ENCODE assay signal across 16 cellular contexts in the genomic region with DNA sequence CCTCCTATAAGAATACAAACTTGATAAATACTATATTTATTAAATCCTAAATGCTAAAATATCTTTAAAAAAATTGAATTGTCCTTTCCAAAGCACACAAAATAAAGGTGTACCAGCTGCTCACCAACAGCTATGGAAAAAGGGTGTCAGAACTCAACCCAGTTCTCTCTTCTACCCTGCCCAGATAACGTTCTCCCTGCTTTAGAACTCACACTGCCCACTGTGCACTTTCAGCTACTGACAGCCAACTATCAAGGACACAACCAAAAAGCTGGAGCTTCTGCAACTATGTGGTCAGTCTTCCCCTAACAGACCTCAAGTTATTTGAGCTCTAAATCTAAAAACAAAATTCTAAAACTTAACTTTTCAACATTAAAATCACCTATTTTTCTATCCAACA. TPM values are rescaled to one million over a fixed set of nuclear protein-coding genes. Genes with fewer than 3 reads are reported as not detected.
DNase-seq lines count a peak whose midpoint lies in the region; ATAC-seq, FAIRE-seq and TF ChIP-seq lines count a peak whose summit lies in the region.
"Had no signal": no experiment of that assay in that cellular context is flagged by ENCODE, and none has a peak within 500 bp of the region (broad histone marks: within the 10 kb centered on the region; RNA-seq: fewer than 3 reads in every experiment).

No MANE protein-coding gene starts in this region.

- in situ Hi-C loops in K562 (cut with MboI): no loop called here

- H4K20me1 ChIP-seq in K562 (replicated peaks; ENCODE audit: control insufficient read depth, insufficient read depth, low read length): peaks cover 12% of the 10 kb centered on the region

- H3K9ac ChIP-seq in K562 (ENCODE audit: insufficient read depth in 1 of 2, low read depth in 2 of 2, low read length in 2 of 2): no peak overlapping the region
- H3K9ac ChIP-seq: parathyroid adenoma had no signal

- TF ChIP-seq EP300 in K562 (IDR thresholded peaks at IDR 0.05; ENCODE audit: low read length) (no peak), ovary (IDR thresholded peaks at IDR 0.05) (no peak)

- no peak overlapping the region for H3K4me3 ChIP-seq in CD4-positive, alpha-beta memory T cell (ENCODE audit: low read length in 2 of 2)
- H3K4me3 ChIP-seq in K562 (no peak overlapping the region), ovary (no peak overlapping the region), vagina (no peak overlapping the region)
- H3K4me3 ChIP-seq: coronary artery had no signal

- DNase-seq in CD4-positive, alpha-beta memory T cell: no peak
- DNase-seq in HFFc6 (no peak), K562 (ENCODE audit: extremely low read depth in 1 of 4, low spot score in 3 of 4) (no peak), natural killer cell (no peak), RWPE1 (ENCODE audit: low spot score) (no peak), ovary (no peak), vagina (ENCODE audit: extremely low spot score in 2 of 2) (no peak)
- DNase-seq: activated naive CD4-positive, alpha-beta T cell; HCEC 1CT; NCI-H1092; NCI-H2107; NCI-H524; SHP77 treated with DMSO at 0.1 percent for 48 hours; substantia nigra had no signal

- FAIRE-seq in K562 (lab: Jason Lieb, UNC): peak; percentile 37

- H3K79me2 ChIP-seq in K562 (ENCODE audit: control insufficient read depth, insufficient read depth, low read length): peaks cover 93% of the 10 kb centered on the region

- no peaks in the 10 kb centered on the region for H3K27me3 ChIP-seq in CD4-positive, alpha-beta memory T cell (ENCODE audit: insufficient read depth, low read length)
- H3K27me3 ChIP-seq in K562 (ENCODE audit: control insufficient read depth in 2 of 2, insufficient read depth in 2 of 2, low read length in 2 of 2) (no peaks in the 10 kb centered on the region), ovary (no peaks in the 10 kb centered on the region), vagina (no peaks in the 10 kb centered on the region)

- H3K36me3 Mint-ChIP-seq in CD4-positive, alpha-beta memory T cell: peaks cover 0 to 26% of the 10 kb centered on the region in 2 donors
- peaks cover 10% of the 10 kb centered on the region for H3K36me3 Mint-ChIP-seq in HFFc6 (ENCODE audit: low read depth)
- H3K36me3 Mint-ChIP-seq in natural killer cell: no peaks in the 10 kb centered on the region

- no TSS peak for BruUV-seq in K562 (replicated peaks; lab: Mats Ljungman, UMichigan)

- CTCF ChIA-PET in CD4-positive, alpha-beta memory T cell (lab: Charles Lee; ENCODE audit: partially characterized antibody): interaction anchor here (1.1 to 1.8 kb wide), 4 partner anchors 9 to 166 kb away, joined by 3 to 9 read pairs (median 6); a partner anchor contains a TSS
- CTCF ChIA-PET in K562 (lab: Yijun Ruan, JAX; ENCODE audit: low intra/inter-chr PET ratio): no interaction called here
- CTCF ChIA-PET in RWPE1 (lab: Yijun Ruan, JAX): interaction anchor here (0.8 kb wide), 1 partner anchor 14 kb away, joined by 3 read pairs; a partner anchor contains a TSS

- H3K4me1 ChIP-seq in CD4-positive, alpha-beta memory T cell (ENCODE audit: insufficient read depth, low read length): peaks cover 62% of the 10 kb centered on the region
- no peaks in the 10 kb centered on the region; a peak in 2 of 5 replicates for H3K4me1 ChIP-seq in K562 (replicated peaks in 1 of 2; ENCODE audit: control insufficient read depth in 2 of 2, insufficient read depth in 2 of 2, low read length in 2 of 2)
- H3K4me1 ChIP-seq in ovary (ENCODE audit: insufficient read depth): peaks cover 3% of the 10 kb centered on the region
- peaks cover 47% of the 10 kb centered on the region for H3K4me1 ChIP-seq in vagina

- no peak for TF ChIP-seq CTCF in HFFc6 (IDR thresholded peaks at IDR 0.05)
- TF ChIP-seq CTCF in K562 (IDR thresholded peaks at IDR 0.05 in 2 of 3, conservative IDR thresholded peaks at IDR 0.05 in 1 of 3; ENCODE audit: insufficient read depth in 2 of 3, low read depth in 1 of 3, low read length in 3 of 3): no peak
- TF ChIP-seq CTCF in natural killer cell (IDR thresholded peaks at IDR 0.05): no peak
- no peak for TF ChIP-seq CTCF in RWPE1 (conservative IDR thresholded peaks at IDR 0.05; ENCODE audit: low read depth)
- TF ChIP-seq CTCF in ovary (IDR thresholded peaks at IDR 0.05): no peak
- no peak for TF ChIP-seq CTCF in vagina (IDR thresholded peaks at IDR 0.05)

- peak overlapping the region in 5 of 8 donors; percentile 15 to 80 (median 35) for H3K4me3 Mint-ChIP-seq in CD4-positive, alpha-beta memory T cell
- H3K4me3 Mint-ChIP-seq in HFFc6: no peak overlapping the region
- H3K4me3 Mint-ChIP-seq in natural killer cell: peak overlapping the region; percentile 1

- peaks cover 5% of the 10 kb centered on the region for H3K36me3 ChIP-seq in CD4-positive, alpha-beta memory T cell (ENCODE audit: insufficient read depth, low read length)
- H3K36me3 ChIP-seq in K562 (ENCODE audit: control insufficient read depth, insufficient read depth, low read length) (peaks cover 38% of the 10 kb centered on the region; the same call in 1 of the 3 replicates), ovary (no peaks in the 10 kb centered on the region), vagina (peaks cover 0 to 12% of the 10 kb centered on the region in 2 donors)

- no peak for TF ChIP-seq POLR2A in K562 (conservative IDR thresholded peaks at IDR 0.05)
- TF ChIP-seq POLR2A in ovary (IDR thresholded peaks at IDR 0.05): no peak
- no peak for TF ChIP-seq POLR2A in vagina (IDR thresholded peaks at IDR 0.05)

- H3K4me1 Mint-ChIP-seq in CD4-positive, alpha-beta memory T cell: peaks cover 40 to 69% (median 56%) of the 10 kb centered on the region in 4 donors
- peaks cover 56% of the 10 kb centered on the region for H3K4me1 Mint-ChIP-seq in HFFc6 (ENCODE audit: low read depth)
- peaks cover 60 to 62% of the 10 kb centered on the region in 2 donors for H3K4me1 Mint-ChIP-seq in natural killer cell

- peaks cover 0 to 2% (median 0%) of the 10 kb centered on the region in 8 donors for H3K9me3 Mint-ChIP-seq in CD4-positive, alpha-beta memory T cell
- H3K9me3 Mint-ChIP-seq in HFFc6: no peaks in the 10 kb centered on the region
- H3K9me3 Mint-ChIP-seq in natural killer cell: no peaks in the 10 kb centered on the region

- H3K9me1 ChIP-seq in K562 (ENCODE audit: control insufficient read depth, insufficient read depth, low read length): no peaks in the 10 kb centered on the region

- no peak overlapping the region for H3K4me2 ChIP-seq in K562 (ENCODE audit: insufficient read depth, low read length)

- TF ChIP-seq RAD21 in K562 (CRISPR knock-in tag; conservative IDR thresholded peaks at IDR 0.05 in 1 of 2, IDR thresholded peaks at IDR 0.05 in 1 of 2): no peak

- intact Hi-C loops in CD4-positive, alpha-beta memory T cell (cut with micrococcal nuclease): no loop called here
- intact Hi-C loops in K562 (cut with micrococcal nuclease) (no loop called here), natural killer cell (cut with micrococcal nuclease) (no loop called here), ovary (cut with DNase I) (no loop called here), vagina (cut with DNase I) (no loop called here)

- H3K27me3 Mint-ChIP-seq in CD4-positive, alpha-beta memory T cell: no peaks in the 10 kb centered on the region
- peaks cover 2% of the 10 kb centered on the region for H3K27me3 Mint-ChIP-seq in HFFc6 (ENCODE audit: insufficient read depth)
- H3K27me3 Mint-ChIP-seq in natural killer cell (ENCODE audit: low read depth in 2 of 2): no peaks in the 10 kb centered on the region

- no peak overlapping the region for H3K27ac ChIP-seq in CD4-positive, alpha-beta memory T cell (ENCODE audit: low read depth, low read length)
- H3K27ac ChIP-seq in K562 (ENCODE audit: extremely low read depth, low read depth, low read length) (no peak overlapping the region; the same call in 2 of the 3 replicates), RWPE1 (no peak overlapping the region), ovary (no peak overlapping the region), vagina (no peak overlapping the region)
- H3K27ac ChIP-seq: coronary artery, parathyroid adenoma had no signal

- POLR2A ChIA-PET in CD4-positive, alpha-beta memory T cell (lab: Charles Lee; ENCODE audit: partially characterized antibody): interaction anchor here (0.6 to 1.3 kb wide), 3 partner anchors 14 to 88 kb away, joined by 3 to 9 read pairs (median 4); a partner anchor contains a TSS
- POLR2A ChIA-PET in K562 (lab: Yijun Ruan, JAX) (interaction anchor here (0.9 to 2.4 kb wide), 6 partner anchors 10 to 60 kb away, joined by 3 to 25 read pairs (median 6); a partner anchor contains a TSS), RWPE1 (lab: Yijun Ruan, JAX; ENCODE audit: low non-redundant PET) (no interaction called here)

- WGBS in K562 (ENCODE audit: insufficient coverage, low coverage, missing lambda C conversion rate): 63% methylated on average over 1 of the region's 1 CpG
- 15 to 17% (median 15%) methylated on average over 1 of the region's 1 CpG for WGBS in ovary, 3 donors

- ATAC-seq in K562 (peak; percentile 41; the same call in 2 of the 3 replicates), natural killer cell (no peak)

- H3K9me3 ChIP-seq in CD4-positive, alpha-beta memory T cell (ENCODE audit: control insufficient read depth in 1 of 2, low read length in 2 of 2): no peaks in the 10 kb centered on the region
- H3K9me3 ChIP-seq in K562 (replicated peaks; ENCODE audit: control insufficient read depth, insufficient read depth, low read depth, low read length): no peaks in the 10 kb centered on the region
- H3K9me3 ChIP-seq in ovary: no peaks in the 10 kb centered on the region
- no peaks in the 10 kb centered on the region for H3K9me3 ChIP-seq in vagina

- H2AFZ ChIP-seq in K562 (ENCODE audit: low read depth, low read length): no peak overlapping the region
- H2AFZ ChIP-seq: parathyroid adenoma had no signal

- peak overlapping the region in 3 of 7 donors; percentile 4 to 67 (median 6) for H3K27ac Mint-ChIP-seq in CD4-positive, alpha-beta memory T cell
- H3K27ac Mint-ChIP-seq in HFFc6 (0 out of 2 replicates have a peak overlapping the region, but pooled peaks have one; percentile 11), natural killer cell (peak overlapping the region; percentile 81 to 90)

RNA-seq across cellular contexts. Expression of a gene that starts 13.7 kb away (rescaled TPM):
- 100 to 1,000 TPM; 101 to 103 TPM for total RNA-seq in CD4-positive, alpha-beta memory T cell
- polyA plus RNA-seq in CD4-positive, alpha-beta memory T cell: 10 to 100 TPM in 1 of 2 donors, 1 to 10 TPM in 1; 7.6 to 13.4 TPM
- total RNA-seq in HFFc6 (2021; fragmentation: NEBNext Ultra II Directional; extraction: Animal tissue kit (Norgen Biotek cat#: 25700)): 100 to 1,000 TPM in 5 of 6 experiments, 10 to 100 TPM in 1; 87.5 to 115 (median 106) TPM
- total RNA-seq in K562 (2011; cell fraction: chromatin; rRNA removed; ENCODE audit: low replicate concordance): 152 and 292 TPM in 2 replicates
- total RNA-seq in K562 (2011; cell fraction: nucleolus; rRNA removed): 75.7 and 87.1 TPM in 2 replicates
- 130 and 158 TPM in 2 replicates for total RNA-seq in K562 (2011; cell fraction: nucleoplasm; rRNA removed)
- total RNA-seq in K562 (2014; rRNA removed) (38.2 and 39.4 TPM in 2 replicates), K562 (2014; rRNA removed; fragmentation: Illumina TruSeq; extraction: Trizol) (42.0 and 48.3 TPM in 2 replicates), K562 (2015; rRNA removed; fragmentation: Illumina TruSeq; extraction: Trizol) (42.1 and 43.4 TPM in 2 replicates), K562 (2021) (50.3 and 59.2 TPM in 2 replicates), natural killer cell (100 to 1,000 TPM; 176 to 212 (median 188) TPM), ovary (10 to 100 TPM; 50.6 to 71.7 (median 57.2) TPM), vagina (116 TPM)
- polyA plus RNA-seq in K562 (2011; rRNA removed) (56.9 and 61.2 TPM in 2 replicates), K562 (2014; fragmentation: Illumina TruSeq; extraction: Trizol) (42.8 and 45.7 TPM in 2 replicates), K562 (2014; fragmentation: Nextera tagmentation; extraction: Ambion mirVana) (10 to 100 TPM in 1 of 2 experiments, 1 to 10 TPM in 1; 7.0 to 13.6 TPM), K562 (2014; rRNA removed) (25.4 and 26.8 TPM in 2 replicates), ovary (10 to 100 TPM; 14.2 to 43.8 TPM)
- polyA plus RNA-seq in K562 (2011; cell fraction: cytosol; rRNA removed): 36.4 and 49.0 TPM in 2 replicates
- polyA plus RNA-seq in K562 (2011; cell fraction: nucleus; rRNA removed): 90.8 and 97.3 TPM in 2 replicates
- polyA plus RNA-seq in K562 (2012): 25.9 and 32.6 TPM in 2 replicates
- polyA minus RNA-seq in K562 (2011; rRNA and poly(A)+ RNA removed): 113 and 122 TPM in 2 replicates
- 54.2 and 67.3 TPM in 2 replicates for polyA minus RNA-seq in K562 (2011; cell fraction: cytosol; rRNA and poly(A)+ RNA removed)
- 63.5 and 108 TPM in 2 replicates for polyA minus RNA-seq in K562 (2011; cell fraction: nucleus; rRNA and poly(A)+ RNA removed)

RNA-seq across cellular contexts. Expression of a gene that starts 50.8 kb away (rescaled TPM):
- 10 to 100 TPM; 29.6 to 31.6 TPM for total RNA-seq in CD4-positive, alpha-beta memory T cell
- 10 to 100 TPM; 10.0 to 10.5 TPM for polyA plus RNA-seq in CD4-positive, alpha-beta memory T cell
- total RNA-seq in HFFc6 (2021; fragmentation: NEBNext Ultra II Directional; extraction: Animal tissue kit (Norgen Biotek cat#: 25700)): 10 to 100 TPM; 14.9 to 19.0 (median 17.2) TPM
- 29.1 and 29.4 TPM in 2 replicates for total RNA-seq in K562 (2011; cell fraction: chromatin; rRNA removed; ENCODE audit: low replicate concordance)
- 18.2 and 22.7 TPM in 2 replicates for total RNA-seq in K562 (2011; cell fraction: nucleolus; rRNA removed)
- total RNA-seq in K562 (2011; cell fraction: nucleoplasm; rRNA removed): 24.7 and 32.0 TPM in 2 replicates
- total RNA-seq in K562 (2014; rRNA removed) (5.4 and 5.7 TPM in 2 replicates), K562 (2014; rRNA removed; fragmentation: Illumina TruSeq; extraction: Trizol) (8.2 and 9.1 TPM in 2 replicates), K562 (2015; rRNA removed; fragmentation: Illumina TruSeq; extraction: Trizol) (8.9 and 9.3 TPM in 2 replicates), K562 (2021) (10.9 and 11.3 TPM in 2 replicates), natural killer cell (10 to 100 TPM; 59.7 to 66.9 (median 59.8) TPM), ovary (10 to 100 TPM; 12.5 to 29.5 (median 26.0) TPM), vagina (15.0 TPM)
- polyA plus RNA-seq in K562 (2011; rRNA removed) (10.2 and 10.5 TPM in 2 replicates), K562 (2014; fragmentation: Illumina TruSeq; extraction: Trizol) (9.0 and 9.7 TPM in 2 replicates), K562 (2014; fragmentation: Nextera tagmentation; extraction: Ambion mirVana) (1 to 10 TPM; 1.4 to 2.4 TPM), K562 (2014; rRNA removed) (8.3 and 10.6 TPM in 2 replicates), ovary (10 to 100 TPM; 12.6 to 26.6 TPM)
- 7.4 and 10.1 TPM in 2 replicates for polyA plus RNA-seq in K562 (2011; cell fraction: cytosol; rRNA removed)
- polyA plus RNA-seq in K562 (2011; cell fraction: nucleus; rRNA removed): 20.8 and 21.1 TPM in 2 replicates
- polyA plus RNA-seq in K562 (2012): 6.4 and 8.2 TPM in 2 replicates
- 12.6 and 13.2 TPM in 2 replicates for polyA minus RNA-seq in K562 (2011; rRNA and poly(A)+ RNA removed)
- 4.0 and 4.6 TPM in 2 replicates for polyA minus RNA-seq in K562 (2011; cell fraction: cytosol; rRNA and poly(A)+ RNA removed)
- 10.5 and 13.4 TPM in 2 replicates for polyA minus RNA-seq in K562 (2011; cell fraction: nucleus; rRNA and poly(A)+ RNA removed)
